ENCODE assay signal across 1 cellular context in genomic region chr6:149565539-149566371, GRCh38.
TF ChIP-seq lines count a peak whose summit lies in the region.

No MANE protein-coding gene starts in this region.

TF ChIP-seq in HepG2, 621 proteins besides CTCF, POLR2A, EP300 and RAD21 (continued from another document and continues in another):
- TF ChIP-seq ZBTB39 (CRISPR knock-in tag; IDR thresholded peaks at IDR 0.05): 0 out of 2 replicates have a peak, but pooled peaks have one; percentile 68
- TF ChIP-seq SNAPC4 (CRISPR knock-in tag; IDR thresholded peaks at IDR 0.05): peak; percentile 56; the same call in 1 of the 2 replicates
- no peak for TF ChIP-seq ZNF891 (CRISPR knock-in tag; IDR thresholded peaks at IDR 0.05)
- TF ChIP-seq ZNF614 (CRISPR knock-in tag; IDR thresholded peaks at IDR 0.05; ENCODE audit: borderline replicate concordance): peak; percentile 73; the same call in 1 of the 2 replicates
- peak; percentile 21; the same call in 1 of the 2 replicates for TF ChIP-seq DMAP1 (CRISPR knock-in tag; IDR thresholded peaks at IDR 0.05)
- TF ChIP-seq ZNF678 (CRISPR knock-in tag; IDR thresholded peaks at IDR 0.05): no peak
- no peak for TF ChIP-seq ETS1 (CRISPR knock-in tag; IDR thresholded peaks at IDR 0.05)
- TF ChIP-seq ZSCAN31 (CRISPR knock-in tag; IDR thresholded peaks at IDR 0.05; ENCODE audit: low read depth): no peak
- no peak for TF ChIP-seq ZNF20 (CRISPR knock-in tag; IDR thresholded peaks at IDR 0.05)
- TF ChIP-seq SOX6 (IDR thresholded peaks at IDR 0.05): no peak
- TF ChIP-seq SOX6 (CRISPR knock-in tag; IDR thresholded peaks at IDR 0.05): 0 out of 2 replicates have a peak, but pooled peaks have one; percentile 20
- TF ChIP-seq MTF2 (CRISPR knock-in tag; IDR thresholded peaks at IDR 0.05; ENCODE audit: borderline replicate concordance): peak; percentile 63; the same call in 1 of the 2 replicates
- no peak for TF ChIP-seq IRF1 (CRISPR knock-in tag; IDR thresholded peaks at IDR 0.05; ENCODE audit: low read depth)
- 0 out of 2 replicates have a peak, but pooled peaks have one; percentile 28 for TF ChIP-seq ZNF317 (CRISPR knock-in tag; IDR thresholded peaks at IDR 0.05)
- no peak for TF ChIP-seq TRAFD1 (CRISPR knock-in tag; IDR thresholded peaks at IDR 0.05; ENCODE audit: borderline replicate concordance)
- TF ChIP-seq PCBP2 (optimal IDR thresholded peaks at IDR 0.05; ENCODE audit: low read depth, low read length, poor library complexity, severe bottlenecking): no peak
- TF ChIP-seq BHLHE40 (IDR thresholded peaks at IDR 0.05; ENCODE audit: low read length): no peak
- no peak for TF ChIP-seq AKNA (CRISPR knock-in tag; IDR thresholded peaks at IDR 0.05; ENCODE audit: borderline replicate concordance)
- TF ChIP-seq GZF1 (CRISPR knock-in tag; IDR thresholded peaks at IDR 0.05): no peak
- 0 out of 2 replicates have a peak, but pooled peaks have one; percentile 25 for TF ChIP-seq ZNF792 (CRISPR knock-in tag; IDR thresholded peaks at IDR 0.05)
- TF ChIP-seq ZNF713 (CRISPR knock-in tag; IDR thresholded peaks at IDR 0.05): no peak
- TF ChIP-seq U2AF1 (optimal IDR thresholded peaks at IDR 0.05; ENCODE audit: low read depth, low read length): no peak
- no peak for TF ChIP-seq ELF4 (CRISPR knock-in tag; IDR thresholded peaks at IDR 0.05; ENCODE audit: borderline replicate concordance)
- TF ChIP-seq RFXAP (CRISPR knock-in tag; IDR thresholded peaks at IDR 0.05; ENCODE audit: borderline replicate concordance): 0 out of 2 replicates have a peak, but pooled peaks have one; percentile 40
- 0 out of 4 replicates have a peak, but pooled peaks of 1 of the 2 experiments have one; percentile 20 for TF ChIP-seq REST (IDR thresholded peaks at IDR 0.05; ENCODE audit: borderline replicate concordance in 1 of 2, low read depth in 1 of 2, low read length in 2 of 2)
- TF ChIP-seq HNF4A (CRISPR knock-in tag; IDR thresholded peaks at IDR 0.05): 0 out of 2 replicates have a peak, but pooled peaks have one; percentile 2
- TF ChIP-seq NFRKB (IDR thresholded peaks at IDR 0.05): no peak
- TF ChIP-seq ZNF773 (CRISPR knock-in tag; IDR thresholded peaks at IDR 0.05; ENCODE audit: borderline replicate concordance): no peak
- no peak for TF ChIP-seq ZSCAN22 (CRISPR knock-in tag; IDR thresholded peaks at IDR 0.05)
- 0 out of 2 replicates have a peak, but pooled peaks have one; percentile 23 for TF ChIP-seq RARA (CRISPR knock-in tag; IDR thresholded peaks at IDR 0.05)
- no peak for TF ChIP-seq HDAC6 (IDR thresholded peaks at IDR 0.05; ENCODE audit: low read depth, low read length)
- peak; percentile 93 for TF ChIP-seq SAP130 (CRISPR knock-in tag; IDR thresholded peaks at IDR 0.05; ENCODE audit: low read depth)
- no peak for TF ChIP-seq ZNF30 (CRISPR knock-in tag; IDR thresholded peaks at IDR 0.05)
- peak; percentile 97 for TF ChIP-seq IRF2 (CRISPR knock-in tag; IDR thresholded peaks at IDR 0.05)
- TF ChIP-seq NAIF1 (CRISPR knock-in tag; IDR thresholded peaks at IDR 0.05; ENCODE audit: borderline replicate concordance): no peak
- TF ChIP-seq ZNF446 (CRISPR knock-in tag; IDR thresholded peaks at IDR 0.05): no peak
- TF ChIP-seq ZNF564 (CRISPR knock-in tag; IDR thresholded peaks at IDR 0.05): no peak
- TF ChIP-seq JARID2 (CRISPR knock-in tag; IDR thresholded peaks at IDR 0.05; ENCODE audit: insufficient replicate concordance): peak; percentile 33
- no peak for TF ChIP-seq SIN3B (IDR thresholded peaks at IDR 0.05; ENCODE audit: low read length)
- TF ChIP-seq ZC3H4 (CRISPR knock-in tag; IDR thresholded peaks at IDR 0.05; ENCODE audit: borderline replicate concordance): no peak
- no peak for TF ChIP-seq JUN (CRISPR knock-in tag; IDR thresholded peaks at IDR 0.05)
- no peak for TF ChIP-seq NR0B2 (CRISPR knock-in tag; IDR thresholded peaks at IDR 0.05)
- 0 out of 2 replicates have a peak, but pooled peaks have one; percentile 42 for TF ChIP-seq KAT7 (CRISPR knock-in tag; IDR thresholded peaks at IDR 0.05; ENCODE audit: borderline replicate concordance)
